In genomic region chr16:64390102-64390501, GRCh38 we compare ENCODE assay signal across 31 cellular contexts.
DNase-seq lines count a peak whose midpoint lies in the region; ATAC-seq, FAIRE-seq and TF ChIP-seq lines count a peak whose summit lies in the region.
"Had no signal": no experiment of that assay in that cellular context is flagged by ENCODE, and none has a peak within 500 bp of the region (broad histone marks: within the 10 kb centered on the region; RNA-seq: fewer than 3 reads in every experiment).

No MANE protein-coding gene starts in this region.

- H3K27me3 Mint-ChIP-seq in astrocyte (ENCODE audit: low read depth, unreplicated experiment), result no peaks in the 10 kb centered on the region
- no peaks in the 10 kb centered on the region for H3K27me3 Mint-ChIP-seq in activated T-cell treated with anti-CD3 and anti-CD28 coated beads, Interleukin-2, amount 50 U/mL, for 24 hours
- H3K27me3 Mint-ChIP-seq: activated CD4-positive, alpha-beta T cell treated with anti-CD3 and anti-CD28 coated beads for 36 hours; activated naive CD8-positive, alpha-beta T cell treated with anti-CD3 and anti-CD28 coated beads for 36 hours; naive B cell had no signal

- no peak overlapping the region for H3K4me3 Mint-ChIP-seq in astrocyte (ENCODE audit: unreplicated experiment)
- H3K4me3 Mint-ChIP-seq in activated T-cell treated with anti-CD3 and anti-CD28 coated beads, Interleukin-2, amount 50 U/mL, for 24 hours, result no peak overlapping the region
- H3K4me3 Mint-ChIP-seq: activated CD4-positive, alpha-beta T cell treated with anti-CD3 and anti-CD28 coated beads for 36 hours; activated CD8-positive, alpha-beta T cell treated with anti-CD3 and anti-CD28 coated beads, Interleukin-2, amount 10 ng/mL, durations not matched to agents 7 days and 5 days; activated naive CD8-positive, alpha-beta T cell treated with anti-CD3 and anti-CD28 coated beads for 36 hours; GM23338; naive B cell; T-helper 2 cell treated with Interferon-gamma antibody and Interleukin-4, amounts not matched to agents 5 μg/mL and 100 μg/mL, for 36 hours had no signal

- H3K9ac ChIP-seq in Karpas-422 (ENCODE audit: low read length) (no peak overlapping the region), astrocyte (ENCODE audit: low read length) (no peak overlapping the region)
- H3K9ac ChIP-seq: BLaER1 treated with 17β-estradiol and CSF1 and Interleukin-3, amounts not matched to agents 10 nM and 100 nM had no signal

- H3K36me3 Mint-ChIP-seq in astrocyte (ENCODE audit: low read depth, unreplicated experiment), result no peaks in the 10 kb centered on the region
- no peaks in the 10 kb centered on the region for H3K36me3 Mint-ChIP-seq in activated T-cell treated with anti-CD3 and anti-CD28 coated beads, Interleukin-2, amount 50 U/mL, for 24 hours (ENCODE audit: low read depth)
- H3K36me3 Mint-ChIP-seq: activated naive CD8-positive, alpha-beta T cell treated with anti-CD3 and anti-CD28 coated beads for 36 hours; naive B cell had no signal

- H3K27me3 ChIP-seq in Karpas-422 (ENCODE audit: low read length), result no peaks in the 10 kb centered on the region
- H3K27me3 ChIP-seq in astrocyte (ENCODE audit: insufficient read depth, low read length), result no peaks in the 10 kb centered on the region
- H3K27me3 ChIP-seq in neuron (ENCODE audit: insufficient read depth, low read length), result no peaks in the 10 kb centered on the region
- no peaks in the 10 kb centered on the region for H3K27me3 ChIP-seq in thoracic aorta (replicated peaks; ENCODE audit: insufficient read depth)
- H3K27me3 ChIP-seq in right atrium auricular region, result no peaks in the 10 kb centered on the region
- H3K27me3 ChIP-seq: BLaER1 treated with 17β-estradiol and CSF1 and Interleukin-3, amounts not matched to agents 10 nM and 100 nM; heart right ventricle; thyroid gland had no signal

- H3K4me1 ChIP-seq in Karpas-422 (ENCODE audit: low read length) (peaks cover 27% of the 10 kb centered on the region), astrocyte (ENCODE audit: insufficient read depth, low read length) (peaks cover 17% of the 10 kb centered on the region), neuron (ENCODE audit: insufficient read depth, low read length) (peaks cover 15% of the 10 kb centered on the region), thoracic aorta (ENCODE audit: control insufficient read depth in 1 of 2, low read depth in 2 of 2) (peaks cover 2 to 29% of the 10 kb centered on the region in 2 donors), right atrium auricular region (peaks cover 0 to 4% of the 10 kb centered on the region in 2 donors)

- H3K27ac Mint-ChIP-seq in astrocyte (ENCODE audit: unreplicated experiment), result no peak overlapping the region
- no peak overlapping the region for H3K27ac Mint-ChIP-seq in activated T-cell treated with anti-CD3 and anti-CD28 coated beads, Interleukin-2, amount 50 U/mL, for 24 hours
- H3K27ac Mint-ChIP-seq: activated CD4-positive, alpha-beta T cell treated with anti-CD3 and anti-CD28 coated beads for 36 hours; activated CD8-positive, alpha-beta T cell treated with anti-CD3 and anti-CD28 coated beads, Interleukin-2, amount 10 ng/mL, durations not matched to agents 7 days and 5 days; activated naive CD8-positive, alpha-beta T cell treated with anti-CD3 and anti-CD28 coated beads for 36 hours; GM23338; naive B cell; T-helper 2 cell treated with Interferon-gamma antibody and Interleukin-4, amounts not matched to agents 5 μg/mL and 100 μg/mL, for 36 hours had no signal

- DNase-seq in Karpas-422 (no peak), astrocyte (ENCODE audit: low read depth) (no peak), thoracic aorta (ENCODE audit: low spot score) (no peak), right atrium auricular region (ENCODE audit: low spot score) (no peak), NCI-H526 (lab: John Stamatoyannopoulos, UW) (no peak)
- DNase-seq in activated T-cell treated with anti-CD3 and anti-CD28 coated beads, Interleukin-2, amount 50 U/mL, for 24 hours, result no peak
- DNase-seq: activated CD4-positive, alpha-beta T cell treated with anti-CD3 and anti-CD28 coated beads for 36 hours; activated CD8-positive, alpha-beta T cell treated with anti-CD3 and anti-CD28 coated beads, Interleukin-2, amount 10 ng/mL, durations not matched to agents 7 days and 5 days; activated naive CD8-positive, alpha-beta T cell treated with anti-CD3 and anti-CD28 coated beads for 36 hours; aorta; cortex of kidney; effector memory CD4-positive, alpha-beta T cell; heart right ventricle; KBM-7; midbrain; MM.1S; naive B cell; NCI-H2029 treated with DMSO at 0.1 percent for 48 hours; NCI-H524; NK-92 treated with Interleukin-12 subunit alpha and Interleukin-12 subunit beta, amount 100 ng/mL, for 24 hours; Right ventricle myocardium superior; stimulated activated naive CD4-positive, alpha-beta T cell treated with Interleukin-2 at 50 U/mL for 16 hours; thyroid gland had no signal

- H4K20me1 ChIP-seq in Karpas-422 (ENCODE audit: insufficient read depth, low read depth, low read length), result no peaks in the 10 kb centered on the region
- H4K20me1 ChIP-seq in astrocyte (ENCODE audit: insufficient read depth, low read length), result no peaks in the 10 kb centered on the region
- H4K20me1 ChIP-seq: BLaER1 treated with 17β-estradiol and CSF1 and Interleukin-3, amounts not matched to agents 10 nM and 100 nM had no signal

- peaks cover 10% of the 10 kb centered on the region for H3K9me3 Mint-ChIP-seq in astrocyte (ENCODE audit: unreplicated experiment)
- peaks cover 27% of the 10 kb centered on the region for H3K9me3 Mint-ChIP-seq in activated T-cell treated with anti-CD3 and anti-CD28 coated beads, Interleukin-2, amount 50 U/mL, for 24 hours

- TF ChIP-seq CTCF in astrocyte (IDR thresholded peaks at IDR 0.05; ENCODE audit: insufficient read depth, low read depth, low read length), result no peak
- no peak for TF ChIP-seq CTCF in thoracic aorta (IDR thresholded peaks at IDR 0.05)
- TF ChIP-seq CTCF in right atrium auricular region (IDR thresholded peaks at IDR 0.05), result no peak

- peaks cover 14% of the 10 kb centered on the region for H3K4me1 Mint-ChIP-seq in astrocyte (ENCODE audit: low read depth, unreplicated experiment)
- H3K4me1 Mint-ChIP-seq in activated T-cell treated with anti-CD3 and anti-CD28 coated beads, Interleukin-2, amount 50 U/mL, for 24 hours (ENCODE audit: low read depth), result no peaks in the 10 kb centered on the region
- H3K4me1 Mint-ChIP-seq: activated CD4-positive, alpha-beta T cell treated with anti-CD3 and anti-CD28 coated beads for 36 hours; activated naive CD8-positive, alpha-beta T cell treated with anti-CD3 and anti-CD28 coated beads for 36 hours; GM23338; naive B cell had no signal

- H3K36me3 ChIP-seq in Karpas-422 (ENCODE audit: insufficient read depth, low read length) (no peaks in the 10 kb centered on the region; the same call in 1 of the 2 replicates), astrocyte (ENCODE audit: insufficient read depth, low read length) (no peaks in the 10 kb centered on the region), neuron (ENCODE audit: insufficient read depth, low read length) (no peaks in the 10 kb centered on the region), thoracic aorta (no peaks in the 10 kb centered on the region), right atrium auricular region (no peaks in the 10 kb centered on the region)
- H3K36me3 ChIP-seq: BLaER1 treated with 17β-estradiol and CSF1 and Interleukin-3, amounts not matched to agents 10 nM and 100 nM; heart right ventricle; thyroid gland had no signal

- H2AFZ ChIP-seq in Karpas-422 (ENCODE audit: low read length) (peak overlapping the region; percentile 82), astrocyte (ENCODE audit: low read depth, low read length) (no peak overlapping the region), neuron (ENCODE audit: low read depth, low read length) (peak overlapping the region; percentile 55)

- no peaks in the 10 kb centered on the region for H3K9me2 ChIP-seq in Karpas-422 (replicated peaks; ENCODE audit: insufficient read depth, low read length)

- no peak for FAIRE-seq in astrocyte (lab: Jason Lieb, UNC)
- FAIRE-seq: GM18507, HTR-8/SVneo had no signal

- no peak overlapping the region for H3K4me3 ChIP-seq in Karpas-422 (ENCODE audit: low read length)
- no peak overlapping the region for H3K4me3 ChIP-seq in astrocyte (ENCODE audit: insufficient read depth, low read depth, low read length)
- H3K4me3 ChIP-seq in neuron (ENCODE audit: low read length), result no peak overlapping the region
- no peak overlapping the region for H3K4me3 ChIP-seq in thoracic aorta
- no peak overlapping the region for H3K4me3 ChIP-seq in right atrium auricular region
- H3K4me3 ChIP-seq: BLaER1 treated with 17β-estradiol and CSF1 and Interleukin-3, amounts not matched to agents 10 nM and 100 nM; GM23338; heart right ventricle; skin epidermis; thyroid gland had no signal

- no peak overlapping the region for H3K4me2 ChIP-seq in Karpas-422 (ENCODE audit: low read depth, low read length, poor library complexity, severe bottlenecking)
- no peak overlapping the region for H3K4me2 ChIP-seq in astrocyte (ENCODE audit: low read length)
- H3K4me2 ChIP-seq: BLaER1 treated with 17β-estradiol and CSF1 and Interleukin-3, amounts not matched to agents 10 nM and 100 nM; GM23338 had no signal

- no peaks in the 10 kb centered on the region for H3K79me2 ChIP-seq in Karpas-422 (ENCODE audit: low read length)
- H3K79me2 ChIP-seq in astrocyte (ENCODE audit: insufficient read depth, low read length), result no peaks in the 10 kb centered on the region

- peak overlapping the region; percentile 58; the same call in 1 of the 2 replicates for H3K27ac ChIP-seq in Karpas-422 (ENCODE audit: low read length)
- peak overlapping the region; percentile 89 for H3K27ac ChIP-seq in astrocyte (ENCODE audit: low read depth, low read length)
- peak overlapping the region; percentile 77 to 81 for H3K27ac ChIP-seq in thoracic aorta
- no peak overlapping the region for H3K27ac ChIP-seq in right atrium auricular region
- H3K27ac ChIP-seq: BLaER1 treated with 17β-estradiol and CSF1 and Interleukin-3, amounts not matched to agents 10 nM and 100 nM had no signal

- H3K9me3 ChIP-seq in Karpas-422 (ENCODE audit: low read length) (no peaks in the 10 kb centered on the region), astrocyte (ENCODE audit: insufficient read depth, low read depth, low read length) (no peaks in the 10 kb centered on the region), neuron (ENCODE audit: low read length) (no peaks in the 10 kb centered on the region), thoracic aorta (no peaks in the 10 kb centered on the region), right atrium auricular region (no peaks in the 10 kb centered on the region)
- H3K9me3 ChIP-seq: heart right ventricle, thyroid gland had no signal

- no peak for ATAC-seq in thoracic aorta (ENCODE audit: insufficient number of reproducible peaks, low FRiP score, low read depth)
- ATAC-seq: activated CD4-positive, alpha-beta T cell treated with anti-CD3 and anti-CD28 coated beads for 36 hours; activated CD8-positive, alpha-beta T cell treated with anti-CD3 and anti-CD28 coated beads, Interleukin-2, amount 10 ng/mL, durations not matched to agents 7 days and 5 days; GM23338; heart right ventricle; Panc1 had no signal

Comparison
In these comparisons a context has a peak if more than half of its experiments do, and no peak if none do; other contexts are left out.
1. H3K27ac ChIP-seq: peak in Karpas-422 (single experiment), astrocyte (single experiment) and thoracic aorta (2 of 2); none in right atrium auricular region (0 of 2).